ENCODE assay signal across 8 cellular contexts in genomic region chr19:11381535-11382369, GRCh38. TPM values are rescaled to one million over a fixed set of nuclear protein-coding genes. Genes with fewer than 3 reads are reported as not detected.
DNase-seq lines count a peak whose midpoint lies in the region; ATAC-seq and TF ChIP-seq lines count a peak whose summit lies in the region.

No MANE protein-coding gene starts in this region.

- POLR2A ChIA-PET in AG04450 (lab: Yijun Ruan, JAX) = interaction anchor here (0.6 to 1.3 kb wide), 5 partner anchors 24 to 154 kb away, joined by 3 read pairs; partner anchors contain the start of genes CCDC159, ODAD3, PRKCSH and TMEM205

- TF ChIP-seq CTCF in AG04450 (IDR thresholded peaks at IDR 0.05; ENCODE audit: low read depth, low read length) (peak; percentile 16), nephron (IDR thresholded peaks at IDR 0.05; ENCODE audit: unreplicated experiment in 3 of 3) (no peak)

- H3K4me1 Mint-ChIP-seq in nephron = peaks cover 13% of the 10 kb centered on the region

- DNase-seq in AG04450 (ENCODE audit: low read depth, low spot score) (no peak), NCI-H748 (lab: John Stamatoyannopoulos, UW; ENCODE audit: unreplicated experiment) (peak; percentile 91), erythroblast (lab: John Stamatoyannopoulos, UW) (peak; percentile 90), substantia nigra (lab: John Stamatoyannopoulos, UW) (peak in 15 of 49 donors; percentile 11 to 78 (median 52))
- DNase-seq in activated CD8-positive, alpha-beta memory T cell treated with anti-CD3 and anti-CD28 coated beads for 4 hours (ENCODE audit: low read depth in 2 of 2) = peak; percentile 20 to 41

- TF ChIP-seq POLR2A in erythroblast (IDR thresholded peaks at IDR 0.05; ENCODE audit: low read length) = peak; percentile 5

- H3K27ac Mint-ChIP-seq in nephron = peak overlapping the region; percentile 1 to 63 (median 1)

- H3K9me3 ChIP-seq in AG04450 (ENCODE audit: control insufficient read depth, insufficient read depth, low read length) = no peaks in the 10 kb centered on the region; the same call in 1 of the 2 replicates

- peaks cover 3% of the 10 kb centered on the region for H3K27me3 ChIP-seq in AG04450 (ENCODE audit: control insufficient read depth, insufficient read depth, low read length)

- peaks cover 36% of the 10 kb centered on the region for H3K27me3 Mint-ChIP-seq in nephron (ENCODE audit: low read depth)

- peak overlapping the region; percentile 82 for H3K4me3 ChIP-seq in AG04450 (ENCODE audit: low read depth, low read length)

- CTCF ChIA-PET in AG04450 (lab: Charles Lee) = interaction anchor here (0.6 to 2.3 kb wide), 22 partner anchors 9 to 1553 kb away, joined by 3 to 14 read pairs (median 4); partner anchors contain the start of genes CCDC159, ODAD3, PRKCSH and TMEM205

- H3K36me3 Mint-ChIP-seq in nephron (ENCODE audit: low read depth) = peaks cover 4% of the 10 kb centered on the region

- peak overlapping the region; percentile 92 to 95 (median 92) for H3K4me3 Mint-ChIP-seq in nephron

- peak; percentile 60 for ATAC-seq in GM18867 (IDR thresholded peaks at IDR 0.05; ENCODE audit: unreplicated experiment)
- ATAC-seq in HG03064 (IDR thresholded peaks at IDR 0.05; ENCODE audit: low read depth, unreplicated experiment) = peak; percentile 37

- H3K27ac ChIP-seq in AG04450 (ENCODE audit: low read depth, low read length) = peak overlapping the region; percentile 61
- peak overlapping the region; percentile 89 for H3K27ac ChIP-seq in substantia nigra (ENCODE audit: low read depth, low read length, poor library complexity, severe bottlenecking)

- H3K9me3 Mint-ChIP-seq in nephron = no peaks in the 10 kb centered on the region

RNA-seq across cellular contexts. Expression of gene EPOR, which starts 2.4 kb away (rescaled TPM):
- 3.8 and 4.9 TPM in 2 replicates for polyA plus RNA-seq in AG04450 (2011; rRNA removed)
- 2.1 and 2.7 TPM in 2 replicates for polyA minus RNA-seq in AG04450 (2011; rRNA and poly(A)+ RNA removed)

RNA-seq across cellular contexts. Expression of gene SWSAP1, which starts 7.3 kb away (rescaled TPM):
- 0.88 and 0.89 TPM in 2 replicates for polyA plus RNA-seq in AG04450 (2011; rRNA removed)
- 0.30 and 0.51 TPM in 2 replicates for polyA minus RNA-seq in AG04450 (2011; rRNA and poly(A)+ RNA removed)

RNA-seq across cellular contexts. Expression of gene PLPPR2, which starts 26.5 kb away (rescaled TPM):
- 13.8 and 18.5 TPM in 2 replicates for polyA plus RNA-seq in AG04450 (2011; rRNA removed)
- 11.5 and 21.1 TPM in 2 replicates for polyA minus RNA-seq in AG04450 (2011; rRNA and poly(A)+ RNA removed)

RNA-seq across cellular contexts. Expression of gene CCDC159, which starts 35.4 kb away (rescaled TPM):
- polyA plus RNA-seq in AG04450 (2011; rRNA removed) = 12.1 and 14.6 TPM in 2 replicates
- polyA minus RNA-seq in AG04450 (2011; rRNA and poly(A)+ RNA removed) = 7.5 and 14.5 TPM in 2 replicates

RNA-seq across cellular contexts. Expression of gene TMEM205, which starts 35.7 kb away (rescaled TPM):
- polyA plus RNA-seq in AG04450 (2011; rRNA removed) = 71.9 and 90.6 TPM in 2 replicates
- 49.4 and 55.9 TPM in 2 replicates for polyA minus RNA-seq in AG04450 (2011; rRNA and poly(A)+ RNA removed)
